Comparison of ENCODE assay signal across 13 cellular contexts in the genomic region with DNA sequence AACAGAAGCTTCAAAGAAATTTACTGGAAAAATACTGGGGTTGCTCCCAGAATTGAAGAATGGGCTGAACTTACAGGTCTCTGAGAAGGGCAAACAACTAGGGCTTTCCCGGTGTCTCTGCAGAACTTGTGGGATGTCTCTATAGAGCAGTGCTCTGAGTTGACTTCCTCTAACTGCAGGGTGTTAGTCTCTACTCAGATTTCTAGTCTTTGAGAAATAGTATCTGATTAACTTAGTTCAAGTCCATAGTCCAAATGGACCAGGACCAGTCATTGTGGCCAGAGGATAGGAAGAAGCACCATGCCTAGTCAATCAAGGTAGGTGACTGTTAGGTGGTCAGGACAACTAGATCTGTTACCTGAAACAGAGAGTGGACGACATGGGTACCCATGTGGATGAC. TPM values are rescaled to one million over a fixed set of nuclear protein-coding genes. Genes with fewer than 3 reads are reported as not detected.
DNase-seq lines count a peak whose midpoint lies in the region; FAIRE-seq and TF ChIP-seq lines count a peak whose summit lies in the region.
"Had no signal": no experiment of that assay in that cellular context is flagged by ENCODE, and none has a peak within 500 bp of the region (broad histone marks: within the 10 kb centered on the region; RNA-seq: fewer than 3 reads in every experiment).

No MANE protein-coding gene starts in this region.

- H3K27ac ChIP-seq in ACC112 (ENCODE audit: low read depth, low read length) (peak overlapping the region; percentile 7; the same call in 1 of the 2 replicates), H1 (ENCODE audit: low read depth, low read length) (no peak overlapping the region), neutrophil (peak overlapping the region; percentile 2), caudate nucleus (ENCODE audit: low read depth, low read length) (no peak overlapping the region)
- H3K27ac ChIP-seq: lower lobe of right lung had no signal

- H4K8ac ChIP-seq in H1 (ENCODE audit: extremely low read depth, insufficient read depth, low read length), result no peak overlapping the region

- H3K23ac ChIP-seq in H1 (ENCODE audit: insufficient read length), result no peak overlapping the region

- no peak overlapping the region for H4K5ac ChIP-seq in H1 (ENCODE audit: insufficient read length, low read depth, low read length)

- no peak overlapping the region for H2BK12ac ChIP-seq in H1 (ENCODE audit: low read depth, low read length)

- H3K9me3 ChIP-seq in H1 (ENCODE audit: insufficient read depth in 2 of 2, low read depth in 1 of 2, low read length in 1 of 2) (no peaks in the 10 kb centered on the region), neutrophil (no peaks in the 10 kb centered on the region)
- H3K9me3 ChIP-seq: lower lobe of right lung had no signal

- no peak overlapping the region for H2AFZ ChIP-seq in ACC112 (ENCODE audit: low read length, unreplicated experiment)
- H2AFZ ChIP-seq in H1 (ENCODE audit: low read length), result no peak overlapping the region

- DNase-seq in GM18507 (ENCODE audit: extremely low spot score, insufficient read length, low read depth) (no peak), H1 (ENCODE audit: low read depth in 1 of 2, low spot score in 2 of 2) (no peak), NCI-H82 treated with DMSO at 0.1 percent for 48 hours (lab: John Stamatoyannopoulos, UW; ENCODE audit: unreplicated experiment) (no peak), NCI-H2227 (lab: John Stamatoyannopoulos, UW; ENCODE audit: unreplicated experiment) (no peak), caudate nucleus (lab: John Stamatoyannopoulos, UW) (no peak), 8988T (no peak)
- DNase-seq: anterior cingulate cortex; effector CD8-positive, alpha-beta T cell; lower lobe of right lung; NCI-H1694 treated with DMSO at 0.1 percent for 48 hours had no signal

- CTCF ChIA-PET in H1 (lab: Charles Lee; ENCODE audit: partially characterized antibody), result interaction anchor here (1.0 kb wide), 1 partner anchor 56 kb away, joined by 5 read pairs; no protein-coding TSS in a partner anchor

- H3K4me1 ChIP-seq in ACC112 (ENCODE audit: control insufficient read depth, insufficient read depth, low read length, unreplicated experiment), result peaks cover 53% of the 10 kb centered on the region
- H3K4me1 ChIP-seq in H1 (replicated peaks in 1 of 4; ENCODE audit: control insufficient read depth in 3 of 4, insufficient read depth in 4 of 4, low read length in 3 of 4), result peaks cover 0 to 3% (median 1%) of the 10 kb centered on the region in 4 experiments; a peak in 3 of 7 replicates
- peaks cover 20 to 27% of the 10 kb centered on the region in 2 experiments for H3K4me1 ChIP-seq in neutrophil (ENCODE audit: control insufficient read depth in 1 of 2, insufficient read depth in 1 of 2, low read depth in 1 of 2, low read length in 1 of 2)

- no peaks in the 10 kb centered on the region for H4K20me1 ChIP-seq in H1 (replicated peaks in 1 of 2; ENCODE audit: control insufficient read depth in 1 of 2, insufficient read depth in 2 of 2, low read length in 2 of 2)

- no peak overlapping the region for H3K18ac ChIP-seq in H1 (ENCODE audit: extremely low read depth, low read length)

- WGBS in H1 (ENCODE audit: extremely low coverage in 1 of 2, insufficient coverage in 1 of 2, insufficient read length in 1 of 2, insufficient replicate concordance in 2 of 2, low coverage in 1 of 2, low lambda C conversion rate in 2 of 2, missing lambda C conversion rate in 1 of 2), 2 experiments, result 93% methylated on average over 2 of the region's 2 CpGs; no CpG with 5 or more reads in 1 of the 2 experiments

- no peak overlapping the region for H2BK15ac ChIP-seq in H1 (ENCODE audit: low read length)

- H2BK5ac ChIP-seq in H1 (ENCODE audit: low read depth, low read length), result no peak overlapping the region

- no peak for TF ChIP-seq EP300 in H1 (IDR thresholded peaks at IDR 0.05; ENCODE audit: borderline replicate concordance in 1 of 2, low read depth in 2 of 2, low read length in 2 of 2)

- no peak overlapping the region for H3K4ac ChIP-seq in H1 (replicated peaks; ENCODE audit: insufficient read length, low read depth, low read length)

- no peak for TF ChIP-seq CTCF in H1 (IDR thresholded peaks at IDR 0.05; ENCODE audit: control extremely low read depth in 1 of 3, insufficient read depth in 1 of 3, low read depth in 1 of 3, low read length in 3 of 3)
- no peak for TF ChIP-seq CTCF in neutrophil (IDR thresholded peaks at IDR 0.05)

- H3K4me2 ChIP-seq in H1 (ENCODE audit: insufficient read depth in 1 of 2, low read depth in 2 of 2, low read length in 2 of 2), result no peak overlapping the region

- no peak overlapping the region for H3K9ac ChIP-seq in H1 (replicated peaks in 1 of 4; ENCODE audit: extremely low read depth in 1 of 4, low read depth in 3 of 4, low read length in 3 of 4)

- H2AK5ac ChIP-seq in H1 (ENCODE audit: low read depth, low read length), result 0 out of 2 replicates have a peak overlapping the region, but pooled peaks have one; percentile 3

- H3K79me2 ChIP-seq in ACC112 (ENCODE audit: control insufficient read depth, insufficient read depth, low read length, unreplicated experiment) (peaks cover 49% of the 10 kb centered on the region), H1 (ENCODE audit: control insufficient read depth in 1 of 2, insufficient read depth in 2 of 2, low read length in 2 of 2) (peaks cover 0 to 21% of the 10 kb centered on the region in 2 experiments; a peak in 2 of 4 replicates)

- POLR2A ChIA-PET in H1 (lab: Charles Lee; ENCODE audit: partially characterized antibody), result interaction anchor here (0.9 kb wide), 1 partner anchor 29 kb away, joined by 3 read pairs; no protein-coding TSS in a partner anchor

- no peak for TF ChIP-seq POLR2A in H1 (IDR thresholded peaks at IDR 0.05; ENCODE audit: control extremely low read depth in 1 of 2, low read depth in 2 of 2, low read length in 2 of 2)

- H3K27me3 ChIP-seq in ACC112 (ENCODE audit: insufficient read depth, low read length), result no peaks in the 10 kb centered on the region
- no peaks in the 10 kb centered on the region for H3K27me3 ChIP-seq in H1 (replicated peaks in 1 of 4; ENCODE audit: control insufficient read depth in 3 of 4, extremely low read depth in 1 of 4, insufficient read depth in 3 of 4, low read length in 3 of 4)
- no peaks in the 10 kb centered on the region for H3K27me3 ChIP-seq in neutrophil

- no peak overlapping the region for H3K56ac ChIP-seq in H1 (replicated peaks; ENCODE audit: insufficient read length, low read depth, low read length)

- H3K79me1 ChIP-seq in H1 (ENCODE audit: low read depth, low read length), result no peaks in the 10 kb centered on the region; the same call in 1 of the 2 replicates

- H2BK120ac ChIP-seq in H1 (replicated peaks; ENCODE audit: low read depth, low read length), result no peak overlapping the region

- H3K23me2 ChIP-seq in H1 (ENCODE audit: low read depth, low read length), result no peaks in the 10 kb centered on the region

- FAIRE-seq in GM18507 (lab: Jason Lieb, UNC) (peak; percentile 44), H1 (lab: Jason Lieb, UNC) (no peak)
- FAIRE-seq: G401.6 had no signal

- H3K4me3 ChIP-seq in ACC112 (ENCODE audit: low read depth, low read length), result no peak overlapping the region
- H3K4me3 ChIP-seq in H1 (ENCODE audit: extremely low read depth in 1 of 4, insufficient read depth in 2 of 4, low read depth in 3 of 4, low read length in 4 of 4), result no peak overlapping the region
- H3K4me3 ChIP-seq in neutrophil (ENCODE audit: low read depth in 1 of 2, low read length in 1 of 2), result no peak overlapping the region
- H3K4me3 ChIP-seq: lower lobe of right lung had no signal

- H2BK20ac ChIP-seq in H1 (ENCODE audit: low read length), result no peak overlapping the region

- H3K14ac ChIP-seq in H1 (ENCODE audit: insufficient read length), result no peak overlapping the region

- H4K91ac ChIP-seq in H1 (replicated peaks; ENCODE audit: insufficient read length, low read length), result no peak overlapping the region

- no peaks in the 10 kb centered on the region for H3K36me3 ChIP-seq in ACC112 (ENCODE audit: insufficient read depth, low read length)
- no peaks in the 10 kb centered on the region for H3K36me3 ChIP-seq in H1 (ENCODE audit: control insufficient read depth in 2 of 4, insufficient read depth in 4 of 4, low read length in 3 of 4)
- no peaks in the 10 kb centered on the region for H3K36me3 ChIP-seq in neutrophil
- H3K36me3 ChIP-seq: lower lobe of right lung had no signal

- no peak for TF ChIP-seq RAD21 in H1 (IDR thresholded peaks at IDR 0.05 in 1 of 2, conservative IDR thresholded peaks at IDR 0.05 in 1 of 2; ENCODE audit: low read depth in 2 of 2, low read length in 2 of 2)

TF ChIP-seq in H1, 55 proteins besides CTCF, POLR2A, EP300 and RAD21:
- TF ChIP-seq CBX8 (IDR thresholded peaks at IDR 0.05; ENCODE audit: borderline replicate concordance, low read depth, low read length), result no peak
- no peak for TF ChIP-seq GABPA (IDR thresholded peaks at IDR 0.05; ENCODE audit: borderline replicate concordance, insufficient read depth, low read length)
TF ChIP-seq in H1: peak in this region for 0.

RNA-seq across cellular contexts. Expression of a gene that starts 45.8 kb away (rescaled TPM):
- 36.7 and 39.0 TPM in 2 replicates for total RNA-seq in H1 (2021; fragmentation: NEBNext Ultra II Directional; extraction: Animal tissue kit (Norgen Biotek cat#: 25700))
- polyA plus RNA-seq in H1 (2011; rRNA removed), result 23.6 and 24.1 TPM in 2 replicates
- 25.4 TPM for polyA plus RNA-seq in H1 (2011; cell fraction: cytosol; rRNA removed)
- polyA plus RNA-seq in H1 (2011; cell fraction: nucleus; rRNA removed), result 47.7 TPM
- 20.5 to 33.8 TPM (median 26.9 TPM) in 4 replicates for polyA plus RNA-seq in H1 (2012, experiment 1 of 2)
- 5.1 TPM for polyA plus RNA-seq in H1 (2012, experiment 2 of 2)
- 28.8 TPM for polyA plus RNA-seq in H1 (2013, experiment 1 of 2)
- polyA plus RNA-seq in H1 (2013, experiment 2 of 2), result 29.8 TPM
- polyA minus RNA-seq in H1 (2011; rRNA and poly(A)+ RNA removed), result 68.3 and 76.4 TPM in 2 replicates
- 12.8 TPM for polyA minus RNA-seq in H1 (2011; cell fraction: cytosol; rRNA and poly(A)+ RNA removed)
- 41.9 TPM for polyA minus RNA-seq in H1 (2011; cell fraction: nucleus; rRNA and poly(A)+ RNA removed)

Comparison
In these comparisons a context has a peak if more than half of its experiments do, and no peak if none do; other contexts are left out.
1. H3K27ac ChIP-seq: peak in ACC112 (single experiment) and neutrophil (single experiment); none in H1 (single experiment) and caudate nucleus (single experiment).